In the genomic region with DNA sequence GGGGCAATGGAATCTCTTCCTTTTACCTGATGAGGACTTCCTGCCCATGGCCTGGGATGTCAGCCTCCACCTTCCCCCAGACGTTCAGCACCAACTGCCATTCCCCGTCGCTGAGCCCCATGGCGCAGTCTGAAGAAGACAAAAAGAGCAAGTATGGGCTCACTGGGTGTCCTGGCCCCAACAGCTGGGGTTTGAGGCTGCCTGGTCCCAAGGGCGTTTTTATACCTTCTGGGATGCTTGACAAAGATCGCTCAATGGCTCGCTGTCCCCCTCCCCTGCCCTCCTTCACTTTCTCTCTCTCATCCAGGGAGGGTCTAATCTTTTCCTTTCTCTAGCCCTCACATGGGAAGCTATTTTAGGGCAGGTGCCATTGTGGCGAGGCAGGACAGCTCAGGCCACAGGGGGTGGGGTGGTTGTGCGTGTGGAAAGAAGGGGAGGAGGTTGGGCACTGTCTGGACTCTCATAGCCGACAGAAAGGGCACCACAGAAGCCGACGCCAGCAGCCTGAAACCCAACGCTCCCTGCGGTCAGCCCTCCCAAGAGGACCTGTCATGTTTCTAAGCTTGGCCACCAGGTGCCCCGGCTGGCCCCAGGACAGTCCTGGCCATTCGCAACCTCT, we compare ENCODE assay signal across 20 cellular contexts. TPM values are rescaled to one million over a fixed set of nuclear protein-coding genes. Genes with fewer than 3 reads are reported as not detected.
A peak's percentile ranks its signal among the peaks of the same experiment; 100 is the strongest.
DNase-seq lines count a peak whose midpoint lies in the region; ATAC-seq and TF ChIP-seq lines count a peak whose summit lies in the region.
"Had no signal": no experiment of that assay in that cellular context is flagged by ENCODE, and none has a peak within 500 bp of the region (broad histone marks: within the 10 kb centered on the region; RNA-seq: fewer than 3 reads in every experiment).

TSS of gene MB (minus strand) at position 193 of the 619 bp plus-strand sequence. CDS start at position 121, 72 bp downstream.

- peaks cover 9% of the 10 kb centered on the region for H3K4me1 Mint-ChIP-seq in activated T-cell treated with anti-CD3 and anti-CD28 coated beads, Interleukin-2, amount 50 U/mL, for 72 hours (ENCODE audit: low read depth)

- H3K4me3 ChIP-seq in BLaER1 treated with 17β-estradiol and CSF1 and Interleukin-3, amounts not matched to agents 10 nM and 100 nM: 0 out of 20 replicates have a peak within 1 kb of the TSS, but pooled peaks of 1 of the 10 experiments have one; percentile 19
- H3K4me3 ChIP-seq in Panc1 (ENCODE audit: low read depth in 2 of 2, low read length in 2 of 2): no peak within 1 kb of the TSS
- H3K4me3 ChIP-seq in psoas muscle: peak within 1 kb of the TSS; percentile 71
- H3K4me3 ChIP-seq: MG63, Peyer's patch had no signal

- no peaks in the 10 kb centered on the region for H4K20me1 ChIP-seq in BLaER1 treated with 17β-estradiol and CSF1 and Interleukin-3, amounts not matched to agents 10 nM and 100 nM

- H3K36me3 ChIP-seq in BLaER1 treated with 17β-estradiol and CSF1 and Interleukin-3, amounts not matched to agents 10 nM and 100 nM: no peaks in the 10 kb centered on the region
- no peaks in the 10 kb centered on the region for H3K36me3 ChIP-seq in Panc1 (ENCODE audit: control insufficient read depth, insufficient read depth, low read length)
- peaks cover 0 to 11% of the 10 kb centered on the region in 2 donors for H3K36me3 ChIP-seq in psoas muscle (ENCODE audit: insufficient read depth in 1 of 2, low read depth in 1 of 2)
- H3K36me3 ChIP-seq: MG63, Peyer's patch had no signal

- no TSS peak for BruUV-seq in Panc1 (replicated peaks; lab: Mats Ljungman, UMichigan)

- in situ Hi-C loops in Panc1 (cut with HindIII; ENCODE audit: low pct_unique_long_range_greater_than_20kb, low sequenced_read_pairs): no loop called here

- no peaks in the 10 kb centered on the region for H3K27me3 ChIP-seq in BLaER1 treated with 17β-estradiol and CSF1 and Interleukin-3, amounts not matched to agents 10 nM and 100 nM
- H3K27me3 ChIP-seq in Panc1 (ENCODE audit: control insufficient read depth, insufficient read depth, low read length): no peaks in the 10 kb centered on the region
- H3K27me3 ChIP-seq in psoas muscle (ENCODE audit: insufficient read depth in 3 of 3, low read length in 2 of 3): no peaks in the 10 kb centered on the region
- H3K27me3 ChIP-seq: MG63, Peyer's patch had no signal

- intact Hi-C loops in Panc1 (cut with micrococcal nuclease; ENCODE audit: unreplicated experiment) (no loop called here), left cardiac atrium (cut with DNase I) (loop anchor here in 1 of 2 donors (10.0 kb wide), 1 partner anchor 58 kb away; no protein-coding TSS in a partner anchor), psoas muscle (cut with DNase I) (loop anchor here in 1 of 2 donors (10.0 kb wide), 1 partner anchor 262 kb away; no protein-coding TSS in a partner anchor)

- no peak for ATAC-seq in Panc1
- ATAC-seq in left cardiac atrium: peak; percentile 55 to 65
- peak; percentile 72 to 83 (median 72) for ATAC-seq in psoas muscle
- ATAC-seq in activated T-cell treated with anti-CD3 and anti-CD28 coated beads, Interleukin-2, amount 50 U/mL, for 72 hours (replicated peaks in 1 of 2): no peak
- ATAC-seq: CD8-positive, alpha-beta T cell had no signal

- POLR2A ChIA-PET in Panc1 (lab: Charles Lee): interaction anchor here (0.7 kb wide), 1 partner anchor 125 kb away, joined by 9 read pairs; no protein-coding TSS in a partner anchor

- H3K4me2 ChIP-seq in BLaER1 treated with 17β-estradiol and CSF1 and Interleukin-3, amounts not matched to agents 10 nM and 100 nM: peak within 1 kb of the TSS; percentile 57 to 92 (median 73)
- H3K4me2 ChIP-seq: KMS-11 had no signal

- CTCF ChIA-PET in Panc1 (lab: Charles Lee): no interaction called here

- H3K9me3 ChIP-seq in BLaER1 treated with 17β-estradiol and CSF1 and Interleukin-3, amounts not matched to agents 10 nM and 100 nM (replicated peaks in 1 of 11): no peaks in the 10 kb centered on the region
- H3K9me3 ChIP-seq in Panc1 (ENCODE audit: control insufficient read depth, insufficient read depth, low read depth, low read length) (no peaks in the 10 kb centered on the region), psoas muscle (no peaks in the 10 kb centered on the region)
- H3K9me3 ChIP-seq: MG63, Peyer's patch had no signal

- DNase-seq in Panc1 (ENCODE audit: low read depth, low spot score): no peak
- DNase-seq in left cardiac atrium: peak; percentile 65
- DNase-seq in psoas muscle: peak; percentile 84 to 92
- DNase-seq in activated T-cell treated with anti-CD3 and anti-CD28 coated beads for 4 hours: no peak
- no peak for DNase-seq in NCI-H2081 treated with DMSO at 0.1 percent for 48 hours (lab: John Stamatoyannopoulos, UW)
- no peak for DNase-seq in activated T-cell treated with anti-CD3 and anti-CD28 coated beads, Interleukin-2, amount 50 U/mL, for 72 hours
- DNase-seq: AML-193; CD8-positive, alpha-beta T cell; DND-41; GF-D8; GOT3; MG63; NCI-H1105; NCI-H187; NCI-H446; NCI-H748 treated with DMSO at 0.1 percent for 48 hours; Peyer's patch; SIG-M5 had no signal

- no peak within 1 kb of the TSS for H3K4me3 Mint-ChIP-seq in activated T-cell treated with anti-CD3 and anti-CD28 coated beads, Interleukin-2, amount 50 U/mL, for 72 hours
- H3K4me3 Mint-ChIP-seq: CD8-positive, alpha-beta T cell had no signal

- no peaks in the 10 kb centered on the region for H3K36me3 Mint-ChIP-seq in activated T-cell treated with anti-CD3 and anti-CD28 coated beads, Interleukin-2, amount 50 U/mL, for 72 hours (ENCODE audit: insufficient read depth in 2 of 2)
- H3K36me3 Mint-ChIP-seq: CD8-positive, alpha-beta T cell had no signal

- H3K27ac Mint-ChIP-seq in activated T-cell treated with anti-CD3 and anti-CD28 coated beads, Interleukin-2, amount 50 U/mL, for 72 hours: no peak within 1 kb of the TSS
- H3K27ac Mint-ChIP-seq: CD8-positive, alpha-beta T cell had no signal

- H3K4me1 ChIP-seq in BLaER1 treated with 17β-estradiol and CSF1 and Interleukin-3, amounts not matched to agents 10 nM and 100 nM: peaks cover 26 to 63% (median 55%) of the 10 kb centered on the region in 10 experiments
- H3K4me1 ChIP-seq in Panc1 (ENCODE audit: control insufficient read depth, insufficient read depth, low read length) (peaks cover 31% of the 10 kb centered on the region), psoas muscle (peaks cover 43% of the 10 kb centered on the region)

- 0 out of 22 replicates have a peak within 1 kb of the TSS, but pooled peaks of 1 of the 11 experiments have one; percentile 15 for H3K9ac ChIP-seq in BLaER1 treated with 17β-estradiol and CSF1 and Interleukin-3, amounts not matched to agents 10 nM and 100 nM
- H3K9ac ChIP-seq: KMS-11 had no signal

- no peaks in the 10 kb centered on the region for H3K9me3 Mint-ChIP-seq in activated T-cell treated with anti-CD3 and anti-CD28 coated beads, Interleukin-2, amount 50 U/mL, for 72 hours
- H3K9me3 Mint-ChIP-seq: CD8-positive, alpha-beta T cell had no signal

- peak within 1 kb of the TSS in 3 of 11 experiments; percentile 11 to 87 (median 85); a peak in 6 of 22 replicates for H3K27ac ChIP-seq in BLaER1 treated with 17β-estradiol and CSF1 and Interleukin-3, amounts not matched to agents 10 nM and 100 nM
- H3K27ac ChIP-seq in Panc1 (ENCODE audit: low read length): peak within 1 kb of the TSS; percentile 86
- peak within 1 kb of the TSS; percentile 93 for H3K27ac ChIP-seq in psoas muscle
- H3K27ac ChIP-seq: KMS-11 had no signal

- no peak for TF ChIP-seq CTCF in Panc1 (IDR thresholded peaks at IDR 0.05)
- TF ChIP-seq CTCF in psoas muscle (IDR thresholded peaks at IDR 0.05): no peak

- WGBS in psoas muscle, 3 donors: 22 to 27% (median 27%) methylated on average over 16 of the region's 16 CpGs

- H3K27me3 Mint-ChIP-seq in activated T-cell treated with anti-CD3 and anti-CD28 coated beads, Interleukin-2, amount 50 U/mL, for 72 hours (ENCODE audit: low read depth): no peaks in the 10 kb centered on the region

RNA-seq across cellular contexts. Expression of gene MB, which starts in this region (rescaled TPM):
- total RNA-seq in Panc1 (2021; ENCODE audit: unreplicated experiment): 17.3 TPM
- polyA plus RNA-seq in Panc1 (2012; ENCODE audit: insufficient read length): 29.4 TPM
- 1,000 to 10,000 TPM; 7,141 to 7,312 TPM for total RNA-seq in left cardiac atrium
- 1,000 to 10,000 TPM; 6,836 to 9,981 (median 8,612) TPM for total RNA-seq in psoas muscle
- over 10,000 TPM in 2 of 3 donors, 1,000 to 10,000 TPM in 1; 9,385 to 12,606 (median 10,019) TPM for polyA plus RNA-seq in psoas muscle
- under 1 TPM; 0.24 to 0.69 TPM for total RNA-seq in activated T-cell treated with anti-CD3 and anti-CD28 coated beads, Interleukin-2, amount 50 U/mL, for 72 hours
- total RNA-seq: CD8-positive, alpha-beta T cell had no signal

Comparison
In these comparisons a context has a peak if more than half of its experiments do, and no peak if none do; other contexts are left out.
1. RNA of gene MB (total RNA-seq): 6,836 to 9,981 TPM in psoas muscle and 7,141 to 7,312 TPM in left cardiac atrium; 17.3 TPM in Panc1 (single experiment) and 0.24 to 0.69 TPM in activated T-cell treated with anti-CD3 and anti-CD28 coated beads, Interleukin-2, amount 50 U/mL, for 72 hours; every median in the first group is over 100 times any median in the second.
2. ATAC-seq: peak in left cardiac atrium (2 of 2) and psoas muscle (4 of 4); none in Panc1 (single experiment) and activated T-cell treated with anti-CD3 and anti-CD28 coated beads, Interleukin-2, amount 50 U/mL, for 72 hours (0 of 2).
3. DNase-seq: peak in left cardiac atrium (single experiment) and psoas muscle (2 of 2); none in Panc1 (single experiment), activated T-cell treated with anti-CD3 and anti-CD28 coated beads for 4 hours (single experiment), NCI-H2081 treated with DMSO at 0.1 percent for 48 hours (single experiment) and activated T-cell treated with anti-CD3 and anti-CD28 coated beads, Interleukin-2, amount 50 U/mL, for 72 hours (0 of 2).